ENCODE assay signal across 16 cellular contexts in genomic region chr2:29053680-29054400, GRCh38. TPM values are rescaled to one million over a fixed set of nuclear protein-coding genes. Genes with fewer than 3 reads are reported as not detected.
DNase-seq lines count a peak whose midpoint lies in the region; ATAC-seq and TF ChIP-seq lines count a peak whose summit lies in the region.
"Had no signal": no experiment of that assay in that cellular context is flagged by ENCODE, and none has a peak within 500 bp of the region (broad histone marks: within the 10 kb centered on the region; RNA-seq: fewer than 3 reads in every experiment).

No MANE protein-coding gene starts in this region.

- no peaks in the 10 kb centered on the region for H3K36me3 ChIP-seq in PC-9 (ENCODE audit: low read depth)
- H3K36me3 ChIP-seq: lower lobe of right lung had no signal

- POLR2A ChIA-PET in PC-9 (lab: Charles Lee; ENCODE audit: unreplicated experiment): interaction anchor here (0.6 kb wide), 1 partner anchor 207 kb away, joined by 3 read pairs; no protein-coding TSS in a partner anchor

- H3K27me3 Mint-ChIP-seq in stimulated activated memory B cell treated with anti-CD40 and anti-IgM and Interleukin-4, amounts not matched to agents 10 μg/mL and 1 μg/mL and 100 μg/mL, for 72 hours: no peaks in the 10 kb centered on the region
- no peaks in the 10 kb centered on the region for H3K27me3 Mint-ChIP-seq in immature natural killer cell (ENCODE audit: low read depth in 3 of 3)
- H3K27me3 Mint-ChIP-seq: activated CD8-positive, alpha-beta T cell treated with anti-CD3 and anti-CD28 coated beads for 36 hours had no signal

- H3K4me3 Mint-ChIP-seq in stimulated activated memory B cell treated with anti-CD40 and anti-IgM and Interleukin-4, amounts not matched to agents 10 μg/mL and 1 μg/mL and 100 μg/mL, for 72 hours: no peak overlapping the region
- H3K4me3 Mint-ChIP-seq in immature natural killer cell: no peak overlapping the region
- H3K4me3 Mint-ChIP-seq: activated CD8-positive, alpha-beta T cell treated with anti-CD3 and anti-CD28 coated beads for 36 hours; activated naive CD4-positive, alpha-beta T cell treated with anti-CD3 and anti-CD28 coated beads, Interleukin-2, amount 10 ng/mL, durations not matched to agents 7 days and 5 days had no signal

- H3K9me2 ChIP-seq in PC-9 (ENCODE audit: insufficient read depth): no peaks in the 10 kb centered on the region

- H3K27ac ChIP-seq in PC-9: peak overlapping the region; percentile 85
- H3K27ac ChIP-seq: lower lobe of right lung, parathyroid adenoma had no signal

- no peak overlapping the region for H3K27ac Mint-ChIP-seq in stimulated activated memory B cell treated with anti-CD40 and anti-IgM and Interleukin-4, amounts not matched to agents 10 μg/mL and 1 μg/mL and 100 μg/mL, for 72 hours
- H3K27ac Mint-ChIP-seq in immature natural killer cell: no peak overlapping the region
- H3K27ac Mint-ChIP-seq: activated CD8-positive, alpha-beta T cell treated with anti-CD3 and anti-CD28 coated beads for 36 hours; activated naive CD4-positive, alpha-beta T cell treated with anti-CD3 and anti-CD28 coated beads, Interleukin-2, amount 10 ng/mL, durations not matched to agents 7 days and 5 days had no signal

- H3F3A ChIP-seq in PC-9 (ENCODE audit: insufficient read depth, low read depth): peaks cover 5% of the 10 kb centered on the region; the same call in 1 of the 2 replicates

- 0 out of 3 replicates have a peak, but pooled peaks have one; percentile 9 for TF ChIP-seq CTCF in GM12872 (IDR thresholded peaks at IDR 0.05; ENCODE audit: insufficient read depth, low read depth, low read length)
- peak; percentile 75 for TF ChIP-seq CTCF in PC-9 (conservative IDR thresholded peaks at IDR 0.05)
- TF ChIP-seq CTCF in epithelial cell of esophagus (IDR thresholded peaks at IDR 0.05; ENCODE audit: insufficient read depth, low read depth, low read length, missing control alignments): peak; percentile 64
- TF ChIP-seq CTCF in retinal pigment epithelial cell (conservative IDR thresholded peaks at IDR 0.05; ENCODE audit: low read depth, low read length): peak; percentile 39

- ATAC-seq in stimulated activated memory B cell treated with anti-CD40 and anti-IgM and Interleukin-4, amounts not matched to agents 10 μg/mL and 1 μg/mL and 100 μg/mL, for 72 hours: no peak
- no peak for ATAC-seq in GM18517 (IDR thresholded peaks at IDR 0.05; ENCODE audit: unreplicated experiment)
- ATAC-seq: activated CD8-positive, alpha-beta T cell treated with anti-CD3 and anti-CD28 coated beads for 36 hours had no signal

- 0 out of 2 replicates have a peak overlapping the region, but pooled peaks have one; percentile 0 for H2AFZ ChIP-seq in PC-9
- H2AFZ ChIP-seq: parathyroid adenoma had no signal

- no peaks in the 10 kb centered on the region for H3K4me1 Mint-ChIP-seq in stimulated activated memory B cell treated with anti-CD40 and anti-IgM and Interleukin-4, amounts not matched to agents 10 μg/mL and 1 μg/mL and 100 μg/mL, for 72 hours
- peaks cover 0 to 2% of the 10 kb centered on the region in 2 donors for H3K4me1 Mint-ChIP-seq in immature natural killer cell
- H3K4me1 Mint-ChIP-seq: activated naive CD4-positive, alpha-beta T cell treated with anti-CD3 and anti-CD28 coated beads, Interleukin-2, amount 10 ng/mL, durations not matched to agents 7 days and 5 days had no signal

- peaks cover 25% of the 10 kb centered on the region for H3K4me1 ChIP-seq in PC-9 (replicated peaks; ENCODE audit: insufficient read depth)
- H3K4me1 ChIP-seq: lower lobe of right lung, parathyroid adenoma had no signal

- H3K36me3 Mint-ChIP-seq in stimulated activated memory B cell treated with anti-CD40 and anti-IgM and Interleukin-4, amounts not matched to agents 10 μg/mL and 1 μg/mL and 100 μg/mL, for 72 hours: no peaks in the 10 kb centered on the region
- peaks cover 11 to 19% (median 17%) of the 10 kb centered on the region in 3 donors for H3K36me3 Mint-ChIP-seq in immature natural killer cell
- H3K36me3 Mint-ChIP-seq: activated naive CD4-positive, alpha-beta T cell treated with anti-CD3 and anti-CD28 coated beads, Interleukin-2, amount 10 ng/mL, durations not matched to agents 7 days and 5 days had no signal

- H4K20me1 ChIP-seq in PC-9 (ENCODE audit: insufficient read depth): no peaks in the 10 kb centered on the region

- DNase-seq in PC-9: peak in 1 of 2 experiments; percentile 30
- DNase-seq in epithelial cell of esophagus (ENCODE audit: low read depth): peak; percentile 48
- no peak for DNase-seq in retinal pigment epithelial cell (ENCODE audit: low read depth)
- no peak for DNase-seq in immature natural killer cell
- DNase-seq: activated naive CD4-positive, alpha-beta T cell treated with anti-CD3 and anti-CD28 coated beads, Interleukin-2, amount 10 ng/mL, durations not matched to agents 7 days and 5 days; COR-L47; KG1; lower lobe of right lung; NCI-H1930; stimulated activated naive CD8-positive, alpha-beta T cell treated with anti-CD3 and anti-CD28 coated beads, Interleukin-15, Interleukin-2, amounts not matched to agents 100 U/mL and 50 U/mL, for 24 hours had no signal

- intact Hi-C loops in PC-9 (cut with micrococcal nuclease; ENCODE audit: unreplicated experiment): loop anchor here (1.0 to 5.0 kb wide), 3 partner anchors 60 to 143 kb away; no protein-coding TSS in a partner anchor

- H3K27me3 ChIP-seq in PC-9 (ENCODE audit: insufficient read depth, low read depth): no peaks in the 10 kb centered on the region

- no peaks in the 10 kb centered on the region for H3K9me3 Mint-ChIP-seq in stimulated activated memory B cell treated with anti-CD40 and anti-IgM and Interleukin-4, amounts not matched to agents 10 μg/mL and 1 μg/mL and 100 μg/mL, for 72 hours
- no peaks in the 10 kb centered on the region for H3K9me3 Mint-ChIP-seq in immature natural killer cell
- H3K9me3 Mint-ChIP-seq: activated CD8-positive, alpha-beta T cell treated with anti-CD3 and anti-CD28 coated beads for 36 hours; activated naive CD4-positive, alpha-beta T cell treated with anti-CD3 and anti-CD28 coated beads, Interleukin-2, amount 10 ng/mL, durations not matched to agents 7 days and 5 days had no signal

- no peaks in the 10 kb centered on the region for H3K9me3 ChIP-seq in PC-9 (ENCODE audit: insufficient read depth, low read depth)
- H3K9me3 ChIP-seq: lower lobe of right lung had no signal

- H3K79me2 ChIP-seq in PC-9 (ENCODE audit: low read depth): no peaks in the 10 kb centered on the region
- H3K79me2 ChIP-seq: parathyroid adenoma had no signal

- no TSS peak for BruUV-seq in PC-9 (replicated peaks; lab: Mats Ljungman, UMichigan)

- peak overlapping the region; percentile 33 for H3K4me2 ChIP-seq in PC-9

- H3K4me3 ChIP-seq in PC-9 (no peak overlapping the region), epithelial cell of esophagus (ENCODE audit: low read length) (no peak overlapping the region), retinal pigment epithelial cell (ENCODE audit: low read length) (no peak overlapping the region)
- H3K4me3 ChIP-seq: lower lobe of right lung had no signal

- CTCF ChIA-PET in PC-9 (lab: Charles Lee): no interaction called here

RNA-seq across cellular contexts. Expression of gene PCARE, which starts 20.5 kb away (rescaled TPM):
- total RNA-seq in PC-9 (2021): not detected in 2 replicates
- not detected for polyA plus RNA-seq in immature natural killer cell
- total RNA-seq: activated CD8-positive, alpha-beta T cell treated with anti-CD3 and anti-CD28 coated beads for 36 hours; H4 had no signal

Comparison
In these comparisons a context has a peak if more than half of its experiments do, and no peak if none do; other contexts are left out.
1. CTCF ChIP-seq: peak in every context shown above with its lines; median percentile 75 in PC-9; 64 in epithelial cell of esophagus; 39 in retinal pigment epithelial cell; 9 in GM12872.